In genomic region chr16:23072084-23072599, GRCh38 we compare ENCODE assay signal across 11 cellular contexts.
DNase-seq lines count a peak whose midpoint lies in the region; ATAC-seq and TF ChIP-seq lines count a peak whose summit lies in the region.
"Had no signal": no experiment of that assay in that cellular context is flagged by ENCODE, and none has a peak within 500 bp of the region (broad histone marks: within the 10 kb centered on the region; RNA-seq: fewer than 3 reads in every experiment).

No MANE protein-coding gene starts in this region.

- no peaks in the 10 kb centered on the region for H4K20me1 ChIP-seq in PC-3 (ENCODE audit: low read length)
- H4K20me1 ChIP-seq in fibroblast of lung (ENCODE audit: control insufficient read depth, extremely low read depth, insufficient read depth, low read length): no peaks in the 10 kb centered on the region

- CTCF ChIA-PET in PC-3 (lab: Charles Lee): no interaction called here

- peak; percentile 49; the same call in 1 of the 2 replicates for ATAC-seq in PC-3
- no peak for ATAC-seq in GM21423 (IDR thresholded peaks at IDR 0.05; ENCODE audit: unreplicated experiment)

- H3K27ac Mint-ChIP-seq in nephron: peak overlapping the region in 2 of 3 experiments; percentile 40
- no peak overlapping the region for H3K27ac Mint-ChIP-seq in type B pancreatic cell
- H3K27ac Mint-ChIP-seq: activated naive CD4-positive, alpha-beta T cell treated with anti-CD3 and anti-CD28 coated beads for 36 hours had no signal

- no peaks in the 10 kb centered on the region for H3K79me2 ChIP-seq in PC-3 (ENCODE audit: low read length)
- no peaks in the 10 kb centered on the region for H3K79me2 ChIP-seq in fibroblast of lung (ENCODE audit: control insufficient read depth, insufficient read depth, low read length)

- H3K27me3 Mint-ChIP-seq in nephron (ENCODE audit: low read depth) (no peaks in the 10 kb centered on the region), type B pancreatic cell (no peaks in the 10 kb centered on the region)

- no peaks in the 10 kb centered on the region for H3K9me2 ChIP-seq in PC-3 (replicated peaks; ENCODE audit: low read length)

- peak; percentile 29 for DNase-seq in PC-3
- DNase-seq in fibroblast of lung (ENCODE audit: low read depth in 2 of 2): peak; percentile 65 to 81
- peak; percentile 80 to 83 for DNase-seq in uterus
- DNase-seq in type B pancreatic cell (ENCODE audit: extremely low spot score, unreplicated experiment): no peak
- DNase-seq in GDM1 (lab: John Stamatoyannopoulos, UW): no peak
- no peak for DNase-seq in HuH-7 (ENCODE audit: low spot score)
- DNase-seq: activated naive CD4-positive, alpha-beta T cell treated with anti-CD3 and anti-CD28 coated beads for 36 hours; stimulated activated CD4-positive, alpha-beta T cell treated with anti-CD3 and anti-CD28 coated beads, Interleukin-4, amount 100 ng/mL, for 24 hours; SW 1271 had no signal

- no peak overlapping the region for H3K4me3 ChIP-seq in PC-3 (ENCODE audit: low read length)
- no peak overlapping the region for H3K4me3 ChIP-seq in fibroblast of lung (replicated peaks in 1 of 4; ENCODE audit: control extremely low read depth in 1 of 4, insufficient read depth in 1 of 4, low read depth in 3 of 4, low read length in 4 of 4)
- H3K4me3 ChIP-seq in uterus: no peak overlapping the region

- H3K36me3 Mint-ChIP-seq in nephron (ENCODE audit: low read depth): peaks cover 33% of the 10 kb centered on the region
- peaks cover 23% of the 10 kb centered on the region for H3K36me3 Mint-ChIP-seq in type B pancreatic cell

- H3F3A ChIP-seq in PC-3 (ENCODE audit: low read length, unreplicated experiment): no peaks in the 10 kb centered on the region

- TF ChIP-seq CTCF in PC-3 (conservative IDR thresholded peaks at IDR 0.05; ENCODE audit: low read depth, low read length) (no peak), fibroblast of lung (conservative IDR thresholded peaks at IDR 0.05 in 1 of 2, IDR thresholded peaks at IDR 0.05 in 1 of 2; ENCODE audit: low read depth in 1 of 2, low read length in 2 of 2) (no peak), nephron (IDR thresholded peaks at IDR 0.05; ENCODE audit: unreplicated experiment in 3 of 3) (no peak), uterus (IDR thresholded peaks at IDR 0.05) (no peak), type B pancreatic cell (conservative IDR thresholded peaks at IDR 0.05) (no peak)

- H3K9me3 Mint-ChIP-seq in nephron (no peaks in the 10 kb centered on the region), type B pancreatic cell (no peaks in the 10 kb centered on the region)
- H3K9me3 Mint-ChIP-seq: activated naive CD4-positive, alpha-beta T cell treated with anti-CD3 and anti-CD28 coated beads for 36 hours had no signal

- POLR2A ChIA-PET in PC-3 (lab: Charles Lee; ENCODE audit: unreplicated experiment): no interaction called here

- no peak for TF ChIP-seq POLR2A in uterus (IDR thresholded peaks at IDR 0.05)

- H3K27ac ChIP-seq in PC-3 (ENCODE audit: low read length) (no peak overlapping the region), fibroblast of lung (ENCODE audit: insufficient read depth, low read length) (no peak overlapping the region), uterus (peak overlapping the region; percentile 44 to 80)

- H3K4me2 ChIP-seq in PC-3 (ENCODE audit: low read length) (no peak overlapping the region), fibroblast of lung (ENCODE audit: extremely low read depth, insufficient read depth, low read length) (no peak overlapping the region)

- H3K4me1 ChIP-seq in PC-3 (ENCODE audit: insufficient read depth, low read length) (peaks cover 4% of the 10 kb centered on the region; the same call in 1 of the 2 replicates), fibroblast of lung (ENCODE audit: control insufficient read depth, extremely low read depth, insufficient read depth, low read length) (peaks cover 4% of the 10 kb centered on the region), uterus (peaks cover 4 to 7% of the 10 kb centered on the region in 2 donors)

- H2AFZ ChIP-seq in PC-3 (ENCODE audit: low read length) (no peak overlapping the region), fibroblast of lung (ENCODE audit: low read length) (no peak overlapping the region)

- peaks cover 9% of the 10 kb centered on the region for H3K4me1 Mint-ChIP-seq in nephron
- no peaks in the 10 kb centered on the region for H3K4me1 Mint-ChIP-seq in type B pancreatic cell (ENCODE audit: unreplicated experiment)

- BruUV-seq in PC-3 (replicated peaks; lab: Mats Ljungman, UMichigan): no TSS peak

- no peak overlapping the region for H3K4me3 Mint-ChIP-seq in nephron
- no peak overlapping the region for H3K4me3 Mint-ChIP-seq in type B pancreatic cell
- H3K4me3 Mint-ChIP-seq: activated naive CD4-positive, alpha-beta T cell treated with anti-CD3 and anti-CD28 coated beads for 36 hours had no signal

- H3K36me3 ChIP-seq in PC-3 (ENCODE audit: low read depth, low read length) (no peaks in the 10 kb centered on the region), fibroblast of lung (ENCODE audit: control insufficient read depth, insufficient read depth, low read length) (peaks cover 13% of the 10 kb centered on the region), uterus (no peaks in the 10 kb centered on the region)

- no peaks in the 10 kb centered on the region for H3K9me3 ChIP-seq in PC-3 (ENCODE audit: low read length)
- H3K9me3 ChIP-seq in fibroblast of lung (ENCODE audit: control insufficient read depth, insufficient read depth, low read depth, low read length): no peaks in the 10 kb centered on the region
- H3K9me3 ChIP-seq in uterus: no peaks in the 10 kb centered on the region

- H3K9ac ChIP-seq in PC-3 (ENCODE audit: low read length): no peak overlapping the region
- no peak overlapping the region for H3K9ac ChIP-seq in fibroblast of lung (ENCODE audit: insufficient read depth, low read length)

- intact Hi-C loops in PC-3 (cut with micrococcal nuclease): no loop called here
- intact Hi-C loops in uterus (cut with DNase I; ENCODE audit: low total_unique reads): no loop called here

- H3K27me3 ChIP-seq in PC-3 (ENCODE audit: low read length) (no peaks in the 10 kb centered on the region), fibroblast of lung (ENCODE audit: control insufficient read depth, insufficient read depth, low read length) (no peaks in the 10 kb centered on the region), uterus (no peaks in the 10 kb centered on the region)

Comparison
In these comparisons a context has a peak if more than half of its experiments do, and no peak if none do; other contexts are left out.
1. DNase-seq: peak in PC-3 (single experiment), fibroblast of lung (2 of 2) and uterus (2 of 2); none in type B pancreatic cell (single experiment), GDM1 (single experiment) and HuH-7 (single experiment).
2. H3K27ac ChIP-seq: peak in uterus (2 of 2); none in PC-3 (single experiment) and fibroblast of lung (single experiment).